In genomic region chr1:58390051-58390450, GRCh38 we compare ENCODE assay signal across 27 cellular contexts.
"Had no signal": no experiment of that assay in that cellular context is flagged by ENCODE, and none has a peak within 500 bp of the region (broad histone marks: within the 10 kb centered on the region; RNA-seq: fewer than 3 reads in every experiment).

No MANE protein-coding gene starts in this region.

- H3K9me3 ChIP-seq: ascending aorta, heart right ventricle, upper lobe of left lung, vagina had no signal

- H3K36me3 Mint-ChIP-seq: activated CD4-positive, alpha-beta memory T cell treated with anti-CD3 and anti-CD28 coated beads for 36 hours; activated naive CD4-positive, alpha-beta T cell treated with anti-CD3 and anti-CD28 coated beads, Interleukin-2, amount 10 ng/mL, durations not matched to agents 7 days and 5 days; activated naive CD8-positive, alpha-beta T cell treated with anti-CD3 and anti-CD28 coated beads, Interleukin-2, amount 10 ng/mL, durations not matched to agents 7 days and 5 days; brain had no signal

- H3K4me1 ChIP-seq: ascending aorta, upper lobe of left lung, vagina had no signal

- H3K27me3 Mint-ChIP-seq: activated CD4-positive, alpha-beta memory T cell treated with anti-CD3 and anti-CD28 coated beads for 36 hours; activated CD4-positive, alpha-beta T cell treated with anti-CD3 and anti-CD28 coated beads, Interleukin-2, amount 10 ng/mL, durations not matched to agents 24 days and 14 days; activated naive CD4-positive, alpha-beta T cell treated with anti-CD3 and anti-CD28 coated beads, Interleukin-2, amount 10 ng/mL, durations not matched to agents 7 days and 5 days; activated naive CD8-positive, alpha-beta T cell treated with anti-CD3 and anti-CD28 coated beads, Interleukin-2, amount 10 ng/mL, durations not matched to agents 7 days and 5 days; brain; effector memory CD8-positive, alpha-beta T cell; naive thymus-derived CD8-positive, alpha-beta T cell; stimulated activated naive CD8-positive, alpha-beta T cell treated with anti-CD3 and anti-CD28 coated beads, Interleukin-15, amount 100 ng/mL, for 72 hours had no signal

- H3K27ac ChIP-seq: ascending aorta, coronary artery, dorsolateral prefrontal cortex, upper lobe of left lung, vagina had no signal

- H3K9me3 Mint-ChIP-seq: activated CD4-positive, alpha-beta memory T cell treated with anti-CD3 and anti-CD28 coated beads for 36 hours; activated CD4-positive, alpha-beta T cell treated with anti-CD3 and anti-CD28 coated beads, Interleukin-2, amount 10 ng/mL, durations not matched to agents 24 days and 14 days; activated naive CD4-positive, alpha-beta T cell treated with anti-CD3 and anti-CD28 coated beads, Interleukin-2, amount 10 ng/mL, durations not matched to agents 7 days and 5 days; activated naive CD8-positive, alpha-beta T cell treated with anti-CD3 and anti-CD28 coated beads, Interleukin-2, amount 10 ng/mL, durations not matched to agents 7 days and 5 days; activated T-helper 1 cell treated with anti-CD3 and anti-CD28 coated beads, Interleukin-12 subunit alpha, Interleukin-12 subunit beta, Interleukin-2, Interleukin-4 antibody, amounts not matched to agents 30 ng/mL and 10 ng/mL and 1 ng/mL, durations not matched to agents 14 hours and 24 hours and 36 hours; brain; effector memory CD8-positive, alpha-beta T cell; naive thymus-derived CD8-positive, alpha-beta T cell; stimulated activated naive CD8-positive, alpha-beta T cell treated with anti-CD3 and anti-CD28 coated beads, Interleukin-15, amount 100 ng/mL, for 72 hours had no signal

- H3K36me3 ChIP-seq: ascending aorta, heart right ventricle, upper lobe of left lung, vagina had no signal

- H3K27me3 ChIP-seq: ascending aorta, dorsolateral prefrontal cortex, heart right ventricle, upper lobe of left lung, vagina had no signal

- H3K27ac Mint-ChIP-seq: activated CD4-positive, alpha-beta memory T cell treated with anti-CD3 and anti-CD28 coated beads for 36 hours; activated CD4-positive, alpha-beta T cell treated with anti-CD3 and anti-CD28 coated beads, Interleukin-2, amount 10 ng/mL, durations not matched to agents 24 days and 14 days; activated naive CD4-positive, alpha-beta T cell treated with anti-CD3 and anti-CD28 coated beads, Interleukin-2, amount 10 ng/mL, durations not matched to agents 7 days and 5 days; activated naive CD8-positive, alpha-beta T cell treated with anti-CD3 and anti-CD28 coated beads, Interleukin-2, amount 10 ng/mL, durations not matched to agents 7 days and 5 days; activated T-helper 1 cell treated with anti-CD3 and anti-CD28 coated beads, Interleukin-12 subunit alpha, Interleukin-12 subunit beta, Interleukin-2, Interleukin-4 antibody, amounts not matched to agents 30 ng/mL and 10 ng/mL and 1 ng/mL, durations not matched to agents 14 hours and 24 hours and 36 hours; effector memory CD8-positive, alpha-beta T cell; naive thymus-derived CD8-positive, alpha-beta T cell; stimulated activated naive CD8-positive, alpha-beta T cell treated with anti-CD3 and anti-CD28 coated beads, Interleukin-15, amount 100 ng/mL, for 72 hours had no signal

- DNase-seq: activated CD4-positive, alpha-beta memory T cell treated with anti-CD3 and anti-CD28 coated beads for 36 hours; activated CD4-positive, alpha-beta T cell treated with anti-CD3 and anti-CD28 coated beads, Interleukin-2, amount 10 ng/mL, durations not matched to agents 24 days and 14 days; activated CD4-positive, CD25-positive, alpha-beta regulatory T cell treated with anti-CD3 and anti-CD28 coated beads, Interleukin-2, amount 50 U/mL, for 72 hours; activated CD8-positive, alpha-beta memory T cell treated with anti-CD3 and anti-CD28 coated beads, Interleukin-2, amount 50 U/mL, for 4 hours; activated gamma-delta T cell; activated naive CD4-positive, alpha-beta T cell treated with anti-CD3 and anti-CD28 coated beads, Interleukin-2, amount 10 ng/mL, durations not matched to agents 7 days and 5 days; activated naive CD8-positive, alpha-beta T cell treated with anti-CD3 and anti-CD28 coated beads, Interleukin-2, amount 10 ng/mL, durations not matched to agents 7 days and 5 days; activated T-cell treated with anti-CD3 and anti-CD28 coated beads, Interleukin-2, amount 50 U/mL, for 1 hour; dorsolateral prefrontal cortex; effector memory CD8-positive, alpha-beta T cell; foreskin fibroblast; heart right ventricle; midbrain; naive thymus-derived CD8-positive, alpha-beta T cell; posterior cingulate gyrus; right cardiac atrium; stimulated activated CD4-positive, alpha-beta T cell treated with anti-CD3 and anti-CD28 coated beads, Interleukin-2, amount 100 ng/mL, for 48 hours; stimulated activated naive CD8-positive, alpha-beta T cell treated with anti-CD3 and anti-CD28 coated beads, Interleukin-15, amount 100 ng/mL, for 72 hours; substantia nigra; T-helper 2 cell; upper lobe of left lung had no signal

- H3K4me3 ChIP-seq: ascending aorta, coronary artery, dorsolateral prefrontal cortex, heart right ventricle, upper lobe of left lung, vagina had no signal

- H3K4me1 Mint-ChIP-seq: activated naive CD4-positive, alpha-beta T cell treated with anti-CD3 and anti-CD28 coated beads, Interleukin-2, amount 10 ng/mL, durations not matched to agents 7 days and 5 days had no signal

- ATAC-seq: effector memory CD8-positive, alpha-beta T cell; esophagus mucosa; heart right ventricle; naive thymus-derived CD8-positive, alpha-beta T cell; right cardiac atrium; stimulated activated naive CD8-positive, alpha-beta T cell treated with anti-CD3 and anti-CD28 coated beads, Interleukin-15, amount 100 ng/mL, for 72 hours had no signal

- H3K4me3 Mint-ChIP-seq: activated CD4-positive, alpha-beta memory T cell treated with anti-CD3 and anti-CD28 coated beads for 36 hours; activated CD4-positive, alpha-beta T cell treated with anti-CD3 and anti-CD28 coated beads, Interleukin-2, amount 10 ng/mL, durations not matched to agents 24 days and 14 days; activated naive CD4-positive, alpha-beta T cell treated with anti-CD3 and anti-CD28 coated beads, Interleukin-2, amount 10 ng/mL, durations not matched to agents 7 days and 5 days; activated naive CD8-positive, alpha-beta T cell treated with anti-CD3 and anti-CD28 coated beads, Interleukin-2, amount 10 ng/mL, durations not matched to agents 7 days and 5 days; activated T-helper 1 cell treated with anti-CD3 and anti-CD28 coated beads, Interleukin-12 subunit alpha, Interleukin-12 subunit beta, Interleukin-2, Interleukin-4 antibody, amounts not matched to agents 30 ng/mL and 10 ng/mL and 1 ng/mL, durations not matched to agents 14 hours and 24 hours and 36 hours; brain; effector memory CD8-positive, alpha-beta T cell; naive thymus-derived CD8-positive, alpha-beta T cell; stimulated activated naive CD8-positive, alpha-beta T cell treated with anti-CD3 and anti-CD28 coated beads, Interleukin-15, amount 100 ng/mL, for 72 hours had no signal
